In genomic region chr21:33643658-33644311, GRCh38 we compare ENCODE assay signal across 8 cellular contexts. TPM values are rescaled to one million over a fixed set of nuclear protein-coding genes. Genes with fewer than 3 reads are reported as not detected.
DNase-seq lines count a peak whose midpoint lies in the region; ATAC-seq and TF ChIP-seq lines count a peak whose summit lies in the region.

No MANE protein-coding gene starts in this region.

- H3K4me3 Mint-ChIP-seq in activated B cell treated with CpG ODN at 0.5 μM for 24 hours: peak overlapping the region; percentile 85

- no peaks in the 10 kb centered on the region for H3K27me3 ChIP-seq in left ventricle myocardium inferior (ENCODE audit: low read depth)
- no peaks in the 10 kb centered on the region for H3K27me3 ChIP-seq in right cardiac atrium (ENCODE audit: control insufficient read depth, insufficient read depth)
- no peaks in the 10 kb centered on the region for H3K27me3 ChIP-seq in skeletal muscle tissue (ENCODE audit: control insufficient read depth in 3 of 3, insufficient read depth in 3 of 3, low read length in 3 of 3)

- peaks cover 16% of the 10 kb centered on the region for H3K27me3 Mint-ChIP-seq in activated B cell treated with CpG ODN at 0.5 μM for 24 hours

- H3K4me1 Mint-ChIP-seq in activated B cell treated with CpG ODN at 0.5 μM for 24 hours: peaks cover 16% of the 10 kb centered on the region

- intact Hi-C loops in left ventricle myocardium inferior (cut with micrococcal nuclease): no loop called here
- intact Hi-C loops in Right ventricle myocardium superior (cut with DNase I): no loop called here
- intact Hi-C loops in activated B cell treated with CpG ODN at 0.5 μM for 24 hours (cut with micrococcal nuclease): loop anchor here (5.0 kb wide), 5 partner anchors 321 to 1986 kb away; partner anchors contain the start of genes IFNAR1, IL10RB, SCAF4 and SOD1
- intact Hi-C loops in right cardiac atrium (cut with DNase I): loop anchor here (5.0 to 10.0 kb wide), 3 partner anchors 91 to 254 kb away; no protein-coding TSS in a partner anchor

- no peaks in the 10 kb centered on the region for H3K9me3 ChIP-seq in left ventricle myocardium inferior (replicated peaks)
- H3K9me3 ChIP-seq in right cardiac atrium (ENCODE audit: control insufficient read depth, low read length): no peaks in the 10 kb centered on the region
- no peaks in the 10 kb centered on the region for H3K9me3 ChIP-seq in skeletal muscle tissue (ENCODE audit: control insufficient read depth in 3 of 3, low read length in 3 of 3)

- POLR2A ChIA-PET in activated B cell treated with CpG ODN at 0.5 μM for 24 hours (lab: Charles Lee): no interaction called here

- no peaks in the 10 kb centered on the region for H3K36me3 ChIP-seq in left ventricle myocardium inferior
- no peaks in the 10 kb centered on the region for H3K36me3 ChIP-seq in skeletal muscle tissue (ENCODE audit: control insufficient read depth in 3 of 3, insufficient read depth in 3 of 3, low read length in 3 of 3)

- H3K27ac ChIP-seq in left ventricle myocardium inferior (replicated peaks) (peak overlapping the region; percentile 98), right cardiac atrium (ENCODE audit: low read length) (peak overlapping the region; percentile 57), skeletal muscle tissue (ENCODE audit: low read depth, low read length) (peak overlapping the region; percentile 42)

- CTCF ChIA-PET in activated B cell treated with CpG ODN at 0.5 μM for 24 hours (lab: Charles Lee): no interaction called here

- no peak for TF ChIP-seq CTCF in left ventricle myocardium inferior (IDR thresholded peaks at IDR 0.05; ENCODE audit: borderline replicate concordance)
- no peak for TF ChIP-seq CTCF in activated B cell treated with CpG ODN at 0.5 μM for 24 hours (IDR thresholded peaks at IDR 0.05)

- WGBS in right cardiac atrium: 6% methylated on average over 7 of the region's 7 CpGs

- H3K27ac Mint-ChIP-seq in activated B cell treated with CpG ODN at 0.5 μM for 24 hours: no peak overlapping the region

- H3K4me1 ChIP-seq in left ventricle myocardium inferior: peaks cover 52% of the 10 kb centered on the region
- peaks cover 3% of the 10 kb centered on the region for H3K4me1 ChIP-seq in right cardiac atrium (ENCODE audit: control insufficient read depth, insufficient read depth, low read length)
- peaks cover 6 to 24% (median 23%) of the 10 kb centered on the region in 3 donors for H3K4me1 ChIP-seq in skeletal muscle tissue (ENCODE audit: control insufficient read depth in 3 of 3, insufficient read depth in 3 of 3, low read length in 3 of 3)

- H3K9me3 Mint-ChIP-seq in activated B cell treated with CpG ODN at 0.5 μM for 24 hours: no peaks in the 10 kb centered on the region

- peak overlapping the region; percentile 92 for H3K4me3 ChIP-seq in left ventricle myocardium inferior
- H3K4me3 ChIP-seq in right cardiac atrium (ENCODE audit: low read length): peak overlapping the region; percentile 92
- H3K4me3 ChIP-seq in skeletal muscle tissue (ENCODE audit: low read length in 3 of 3): peak overlapping the region; percentile 84 to 94 (median 93)

- peaks cover 7% of the 10 kb centered on the region for H3K36me3 Mint-ChIP-seq in activated B cell treated with CpG ODN at 0.5 μM for 24 hours (ENCODE audit: low read depth)

- peak overlapping the region; percentile 76 to 87 (median 86) for H3K9ac ChIP-seq in skeletal muscle tissue (ENCODE audit: low read depth in 1 of 3, low read length in 3 of 3)

- no peak for DNase-seq in left ventricle myocardium inferior
- DNase-seq in Right ventricle myocardium superior: no peak
- no peak for DNase-seq in activated B cell treated with CpG ODN at 0.5 μM for 24 hours
- DNase-seq in right cardiac atrium: no peak
- no peak for DNase-seq in NCI-H2029 treated with DMSO at 0.1 percent for 48 hours (lab: John Stamatoyannopoulos, UW)

- ATAC-seq in Right ventricle myocardium superior (ENCODE audit: poor library complexity): no peak
- ATAC-seq in activated B cell treated with CpG ODN at 0.5 μM for 24 hours (ENCODE audit: low read depth): no peak
- ATAC-seq in right cardiac atrium: no peak
- ATAC-seq in HG02970 (IDR thresholded peaks at IDR 0.05; ENCODE audit: low FRiP score, unreplicated experiment): no peak
- no peak for ATAC-seq in HG03469 (IDR thresholded peaks at IDR 0.05; ENCODE audit: unreplicated experiment)

RNA-seq across cellular contexts. Expression of gene ITSN1, which starts 1.5 kb away (rescaled TPM):
- total RNA-seq in left ventricle myocardium inferior: 41.9 TPM
- total RNA-seq in Right ventricle myocardium superior: 41.8 TPM
- 1.3 and 2.9 TPM in 2 replicates for total RNA-seq in activated B cell treated with CpG ODN at 0.5 μM for 24 hours
- total RNA-seq in right cardiac atrium: 10 to 100 TPM; 63.4 to 83.6 (median 70.6) TPM
- 32.8 TPM for polyA plus RNA-seq in right cardiac atrium
- total RNA-seq in skeletal muscle tissue: 21.4 TPM

RNA-seq across cellular contexts. Expression of gene CRYZL1, which starts 2.2 kb away (rescaled TPM):
- total RNA-seq in left ventricle myocardium inferior: 24.9 TPM
- total RNA-seq in Right ventricle myocardium superior: 24.7 TPM
- total RNA-seq in activated B cell treated with CpG ODN at 0.5 μM for 24 hours: 37.1 and 46.3 TPM in 2 replicates
- total RNA-seq in right cardiac atrium: 10 to 100 TPM; 25.0 to 37.5 (median 32.3) TPM
- 26.7 TPM for polyA plus RNA-seq in right cardiac atrium
- total RNA-seq in skeletal muscle tissue: 35.5 TPM

RNA-seq across cellular contexts. Expression of gene DONSON, which starts 55.3 kb away (rescaled TPM):
- total RNA-seq in left ventricle myocardium inferior (6.9 TPM), Right ventricle myocardium superior (5.1 TPM), activated B cell treated with CpG ODN at 0.5 μM for 24 hours (4.4 and 4.7 TPM in 2 replicates), right cardiac atrium (1 to 10 TPM; 4.2 to 5.9 (median 5.4) TPM), skeletal muscle tissue (15.7 TPM)
- 3.9 TPM for polyA plus RNA-seq in right cardiac atrium

Comparison
In these comparisons a context has a peak if more than half of its experiments do, and no peak if none do; other contexts are left out.
1. intact Hi-C loops: an anchor here in activated B cell treated with CpG ODN at 0.5 μM for 24 hours (5.0 kb wide) and right cardiac atrium (5.0 to 10.0 kb wide); none called in left ventricle myocardium inferior and Right ventricle myocardium superior.
2. H3K27ac ChIP-seq: peak in every context shown above with its lines; median percentile 98 in left ventricle myocardium inferior; 57 in right cardiac atrium; 42 in skeletal muscle tissue.